ENCODE assay signal across 26 cellular contexts in genomic region chr11:34523053-34523452, GRCh38. TPM values are rescaled to one million over a fixed set of nuclear protein-coding genes. Genes with fewer than 3 reads are reported as not detected.
"Had no signal": no experiment of that assay in that cellular context is flagged by ENCODE, and none has a peak within 500 bp of the region (broad histone marks: within the 10 kb centered on the region; RNA-seq: fewer than 3 reads in every experiment).

No MANE protein-coding gene starts in this region.

- H3K27ac ChIP-seq: dorsolateral prefrontal cortex, ovary, psoas muscle, sigmoid colon, spleen, thyroid gland, uterus had no signal

- H3K9me3 Mint-ChIP-seq: naive thymus-derived CD4-positive, alpha-beta T cell; nephron; stimulated activated naive CD8-positive, alpha-beta T cell treated with anti-CD3 and anti-CD28 coated beads, Interleukin-15, amount 100 ng/mL, for 72 hours had no signal

- H3K4me3 Mint-ChIP-seq: naive thymus-derived CD4-positive, alpha-beta T cell; nephron; stimulated activated naive CD8-positive, alpha-beta T cell treated with anti-CD3 and anti-CD28 coated beads, Interleukin-15, amount 100 ng/mL, for 72 hours had no signal

- H3K36me3 ChIP-seq: ovary, sigmoid colon, spleen, thyroid gland, upper lobe of left lung, uterus had no signal

- H3K9me3 ChIP-seq: ovary, psoas muscle, sigmoid colon, spleen, thyroid gland, upper lobe of left lung, uterus had no signal

- H3K36me3 Mint-ChIP-seq: naive thymus-derived CD4-positive, alpha-beta T cell had no signal

- FAIRE-seq: colon, frontal cortex, kidney had no signal

- H3K4me1 ChIP-seq: psoas muscle, sigmoid colon, spleen, uterus had no signal

- ATAC-seq: left lobe of liver; naive thymus-derived CD4-positive, alpha-beta T cell; psoas muscle; right cardiac atrium; stimulated activated naive CD8-positive, alpha-beta T cell treated with anti-CD3 and anti-CD28 coated beads, Interleukin-15, amount 100 ng/mL, for 72 hours had no signal

- H3K27me3 Mint-ChIP-seq: stimulated activated naive CD8-positive, alpha-beta T cell treated with anti-CD3 and anti-CD28 coated beads, Interleukin-15, amount 100 ng/mL, for 72 hours had no signal

- H3K27me3 ChIP-seq: dorsolateral prefrontal cortex, ovary, sigmoid colon, thyroid gland, upper lobe of left lung, uterus had no signal

- H3K27ac Mint-ChIP-seq: naive thymus-derived CD4-positive, alpha-beta T cell; nephron; stimulated activated naive CD8-positive, alpha-beta T cell treated with anti-CD3 and anti-CD28 coated beads, Interleukin-15, amount 100 ng/mL, for 72 hours had no signal

- H3K4me3 ChIP-seq: dorsolateral prefrontal cortex, ovary, psoas muscle, sigmoid colon, spleen, thyroid gland, upper lobe of left lung, uterus had no signal

- DNase-seq: dorsolateral prefrontal cortex; effector CD4-positive, alpha-beta T cell; kidney; mesenchymal stem cell; midbrain; naive thymus-derived CD4-positive, alpha-beta T cell; nucleus accumbens; ovary; posterior cingulate gyrus; psoas muscle; right cardiac atrium; sigmoid colon; spleen; stimulated activated naive CD4-positive, alpha-beta T cell; stimulated activated naive CD8-positive, alpha-beta T cell treated with anti-CD3 and anti-CD28 coated beads, Interleukin-15, amount 100 ng/mL, for 72 hours; thyroid gland; upper lobe of left lung; uterus had no signal

- H3K4me1 Mint-ChIP-seq: naive thymus-derived CD4-positive, alpha-beta T cell; nephron; stimulated activated naive CD8-positive, alpha-beta T cell treated with anti-CD3 and anti-CD28 coated beads, Interleukin-15, amount 100 ng/mL, for 72 hours had no signal

RNA-seq across cellular contexts. Expression of gene ELF5, which starts 9.5 kb away (rescaled TPM):
- total RNA-seq: cerebellum; frontal cortex; lung microvascular endothelial cell; naive thymus-derived CD4-positive, alpha-beta T cell; ovary; psoas muscle; right cardiac atrium; sigmoid colon; skeletal muscle tissue; subcutaneous adipose tissue; thyroid gland; uterus had no signal
- polyA plus RNA-seq: naive thymus-derived CD4-positive, alpha-beta T cell; ovary; right cardiac atrium; sigmoid colon had no signal
